Comparison of ENCODE assay signal across 25 cellular contexts in genomic region chr1:87615917-87616316, GRCh38.
"Had no signal": no experiment of that assay in that cellular context is flagged by ENCODE, and none has a peak within 500 bp of the region (broad histone marks: within the 10 kb centered on the region; RNA-seq: fewer than 3 reads in every experiment).

No MANE protein-coding gene starts in this region.

- H3K27ac Mint-ChIP-seq: activated CD8-positive, alpha-beta T cell treated with anti-CD3 and anti-CD28 coated beads, Interleukin-2, amount 10 ng/mL, durations not matched to agents 7 days and 5 days; activated naive CD4-positive, alpha-beta T cell treated with anti-CD3 and anti-CD28 coated beads, Interleukin-2, amount 50 U/mL, for 72 hours; activated T-helper 1 cell treated with anti-CD3 and anti-CD28 coated beads, Interleukin-12 subunit alpha, Interleukin-12 subunit beta, Interleukin-2, Interleukin-4 antibody, amounts not matched to agents 30 ng/mL and 10 ng/mL and 1 ng/mL, durations not matched to agents 14 hours and 24 hours and 36 hours; IgD-negative memory B cell; T-helper 1 cell treated with Interleukin-12 subunit alpha and Interleukin-12 subunit beta and Interleukin-4 antibody, amounts not matched to agents 30 μg/mL and 1 μg/mL, for 36 hours had no signal

- H3K27ac ChIP-seq: body of pancreas, Peyer's patch, SJSA1 had no signal

- H3K4me3 ChIP-seq: body of pancreas, Peyer's patch, SJSA1 had no signal

- DNase-seq: activated CD4-positive, alpha-beta T cell treated with anti-CD3 and anti-CD28 coated beads for 4 hours; activated CD8-positive, alpha-beta memory T cell treated with anti-CD3 and anti-CD28 coated beads, Interleukin-2, amount 50 U/mL, for 48 hours; activated CD8-positive, alpha-beta T cell treated with anti-CD3 and anti-CD28 coated beads, Interleukin-2, amount 10 ng/mL, durations not matched to agents 7 days and 5 days; activated effector memory CD4-positive, alpha-beta T cell treated with Interleukin-2 at 50 U/mL for 16 hours; activated naive CD4-positive, alpha-beta T cell treated with Interleukin-2 at 50 U/mL for 16 hours; activated T-cell treated with anti-CD3 and anti-CD28 coated beads, Interleukin-2, amount 50 U/mL, for 1 hour; body of pancreas; central memory CD4-positive, alpha-beta T cell; KG1; NCI-H1092; NCI-H1417; NCI-H1930; NCI-H2107; NCI-H2171 treated with DMSO at 0.1 percent for 48 hours; NCI-H226; NCI-H526; NCI-H774; Peyer's patch; SHP77 had no signal

- H3K36me3 ChIP-seq: Peyer's patch, SJSA1 had no signal

- H3K27me3 Mint-ChIP-seq: IgD-negative memory B cell had no signal

- ATAC-seq: activated CD4-positive, CD25-positive, alpha-beta regulatory T cell treated with anti-CD3 and anti-CD28 coated beads, Interleukin-2, amount 50 U/mL, for 24 hours; activated CD8-positive, alpha-beta T cell treated with anti-CD3 and anti-CD28 coated beads, Interleukin-2, amount 10 ng/mL, durations not matched to agents 7 days and 5 days; activated naive CD4-positive, alpha-beta T cell treated with anti-CD3 and anti-CD28 coated beads, Interleukin-2, amount 50 U/mL, for 72 hours; body of pancreas had no signal

- H3K9me3 ChIP-seq: body of pancreas, SJSA1 had no signal

- H3K4me1 ChIP-seq: body of pancreas, Peyer's patch, SJSA1 had no signal

- H3K27me3 ChIP-seq: body of pancreas, Peyer's patch, SJSA1 had no signal

- H3K9me3 Mint-ChIP-seq: activated T-helper 1 cell treated with anti-CD3 and anti-CD28 coated beads, Interleukin-12 subunit alpha, Interleukin-12 subunit beta, Interleukin-2, Interleukin-4 antibody, amounts not matched to agents 30 ng/mL and 10 ng/mL and 1 ng/mL, durations not matched to agents 14 hours and 24 hours and 36 hours; T-helper 1 cell treated with Interleukin-12 subunit alpha and Interleukin-12 subunit beta and Interleukin-4 antibody, amounts not matched to agents 30 μg/mL and 1 μg/mL, for 36 hours had no signal

- H3K4me3 Mint-ChIP-seq: activated CD8-positive, alpha-beta T cell treated with anti-CD3 and anti-CD28 coated beads, Interleukin-2, amount 10 ng/mL, durations not matched to agents 7 days and 5 days; activated T-helper 1 cell treated with anti-CD3 and anti-CD28 coated beads, Interleukin-12 subunit alpha, Interleukin-12 subunit beta, Interleukin-2, Interleukin-4 antibody, amounts not matched to agents 30 ng/mL and 10 ng/mL and 1 ng/mL, durations not matched to agents 14 hours and 24 hours and 36 hours; IgD-negative memory B cell; T-helper 1 cell treated with Interleukin-12 subunit alpha and Interleukin-12 subunit beta and Interleukin-4 antibody, amounts not matched to agents 30 μg/mL and 1 μg/mL, for 36 hours had no signal

- H3K36me3 Mint-ChIP-seq: IgD-negative memory B cell had no signal
